ENCODE assay signal across 1 cellular context in genomic region chr5:55402199-55402598, GRCh38.
TF ChIP-seq lines count a peak whose summit lies in the region.

No MANE protein-coding gene starts in this region.

TF ChIP-seq in GM12878, 131 proteins besides CTCF, POLR2A, EP300 and RAD21:
- TF ChIP-seq BHLHE40 (IDR thresholded peaks at IDR 0.05; ENCODE audit: borderline replicate concordance in 1 of 2, low read depth in 2 of 2, low read length in 1 of 2) (no peak), IKZF2 (IDR thresholded peaks at IDR 0.05) (no peak), TCF12 (IDR thresholded peaks at IDR 0.05; ENCODE audit: low read depth, low read length) (no peak), CBFB (IDR thresholded peaks at IDR 0.05; ENCODE audit: low read depth) (no peak), CEBPB (IDR thresholded peaks at IDR 0.05; ENCODE audit: borderline replicate concordance in 1 of 2, low read depth in 2 of 2, low read length in 2 of 2) (no peak), SREBF1 (IDR thresholded peaks at IDR 0.05; ENCODE audit: low read length) (no peak), SP1 (IDR thresholded peaks at IDR 0.05; ENCODE audit: low read depth, low read length) (no peak), DPF2 (IDR thresholded peaks at IDR 0.05) (no peak), EGR1 (IDR thresholded peaks at IDR 0.05; ENCODE audit: borderline replicate concordance in 1 of 2, low read depth in 2 of 2, low read length in 2 of 2) (no peak), MYC (IDR thresholded peaks at IDR 0.05; ENCODE audit: insufficient read depth, insufficient read length, insufficient replicate concordance, low read length, severe bottlenecking) (no peak), ZNF24 (IDR thresholded peaks at IDR 0.05) (no peak), BACH1 (IDR thresholded peaks at IDR 0.05; ENCODE audit: borderline replicate concordance) (no peak)
